In genomic region chr6:158160932-158161539, GRCh38 we compare ENCODE assay signal across 27 cellular contexts. TPM values are rescaled to one million over a fixed set of nuclear protein-coding genes. Genes with fewer than 3 reads are reported as not detected.
DNase-seq lines count a peak whose midpoint lies in the region; ATAC-seq and TF ChIP-seq lines count a peak whose summit lies in the region.
"Had no signal": no experiment of that assay in that cellular context is flagged by ENCODE, and none has a peak within 500 bp of the region (broad histone marks: within the 10 kb centered on the region; RNA-seq: fewer than 3 reads in every experiment).

No MANE protein-coding gene starts in this region.

- H3K79me1 ChIP-seq in mesenchymal stem cell (replicated peaks; ENCODE audit: low read length, poor library complexity, severe bottlenecking) = peaks cover 18% of the 10 kb centered on the region

- H4K20me1 ChIP-seq in GM23248 (ENCODE audit: insufficient read depth) = no peaks in the 10 kb centered on the region

- TF ChIP-seq CTCF in choroid plexus epithelial cell (conservative IDR thresholded peaks at IDR 0.05; ENCODE audit: low read depth, low read length) (no peak), endodermal cell (conservative IDR thresholded peaks at IDR 0.05) (no peak), sigmoid colon (IDR thresholded peaks at IDR 0.05) (no peak)

- WGBS in GM23248 (ENCODE audit: low coverage in 1 of 2, low lambda C conversion rate in 2 of 2, missing lambda C conversion rate in 2 of 2), 2 experiments = 75 to 77% methylated on average over 3 of the region's 3 CpGs
- WGBS in mesenchymal stem cell = 84% methylated on average over 3 of the region's 3 CpGs
- WGBS in endodermal cell (ENCODE audit: insufficient coverage in 1 of 2, insufficient read length in 1 of 2), 2 experiments = 88 to 92% methylated on average over 1 to 3 of the region's 3 CpGs
- WGBS in sigmoid colon, 2 donors = 95 to 96% methylated on average over 3 of the region's 3 CpGs

- H3K79me2 ChIP-seq in GM23248 (ENCODE audit: insufficient read depth) = peaks cover 27% of the 10 kb centered on the region

- H3K4me1 Mint-ChIP-seq in endodermal cell = peaks cover 14% of the 10 kb centered on the region
- H3K4me1 Mint-ChIP-seq: T-cell had no signal

- no peak overlapping the region for H2AK5ac ChIP-seq in mesenchymal stem cell (ENCODE audit: low read length, severe bottlenecking)

- H3K18ac ChIP-seq in mesenchymal stem cell (ENCODE audit: low read depth in 1 of 2, low read length in 2 of 2) = no peak overlapping the region

- H3K27me3 ChIP-seq in GM23248 (replicated peaks; ENCODE audit: insufficient read depth) (no peaks in the 10 kb centered on the region), mesenchymal stem cell (ENCODE audit: control insufficient read depth in 1 of 2, insufficient read depth in 1 of 2, low read length in 2 of 2) (no peaks in the 10 kb centered on the region), endodermal cell (ENCODE audit: control insufficient read depth, insufficient read depth, low read length, poor library complexity, severe bottlenecking) (no peaks in the 10 kb centered on the region), sigmoid colon (no peaks in the 10 kb centered on the region)
- H3K27me3 ChIP-seq: colonic mucosa, pancreas, right atrium auricular region, uterus had no signal

- H3K9me2 ChIP-seq in GM23248 (ENCODE audit: insufficient read depth) = no peaks in the 10 kb centered on the region

- H3K4me3 ChIP-seq in GM23248 = no peak overlapping the region
- H3K4me3 ChIP-seq in choroid plexus epithelial cell (ENCODE audit: low read depth, low read length) = no peak overlapping the region
- H3K4me3 ChIP-seq in mesenchymal stem cell (ENCODE audit: insufficient read depth in 1 of 2, low read depth in 1 of 2, low read length in 2 of 2) = no peak overlapping the region
- H3K4me3 ChIP-seq in endodermal cell (ENCODE audit: low read length) = no peak overlapping the region
- H3K4me3 ChIP-seq in sigmoid colon = no peak overlapping the region
- H3K4me3 ChIP-seq: colonic mucosa, pancreas, right atrium auricular region, uterus had no signal

- peaks cover 32% of the 10 kb centered on the region for H3F3A ChIP-seq in GM23248 (ENCODE audit: insufficient read depth)

- H3K4me2 ChIP-seq in GM23248 (ENCODE audit: unreplicated experiment) = peak overlapping the region; percentile 31
- no peak overlapping the region for H3K4me2 ChIP-seq in mesenchymal stem cell (ENCODE audit: low read length, poor library complexity, severe bottlenecking)

- no peak overlapping the region for H3K23ac ChIP-seq in mesenchymal stem cell (ENCODE audit: low read length in 2 of 2)

- no peak overlapping the region for H2BK5ac ChIP-seq in mesenchymal stem cell (ENCODE audit: low read depth, low read length, poor library complexity, severe bottlenecking)

- H2BK15ac ChIP-seq in mesenchymal stem cell (ENCODE audit: low read depth, poor library complexity, severe bottlenecking) = no peak overlapping the region

- H3K27ac ChIP-seq in GM23248 (peak overlapping the region; percentile 18; the same call in 1 of the 2 replicates), mesenchymal stem cell (ENCODE audit: low read length, poor library complexity, severe bottlenecking) (peak overlapping the region; percentile 10), endodermal cell (ENCODE audit: low read depth, low read length) (no peak overlapping the region), sigmoid colon (peak overlapping the region in 1 of 4 donors; percentile 51)
- H3K27ac ChIP-seq: C4-2B, colonic mucosa, pancreas, right atrium auricular region, uterus had no signal

- peaks cover 28% of the 10 kb centered on the region for H3K4me1 ChIP-seq in GM23248 (ENCODE audit: insufficient read depth)
- H3K4me1 ChIP-seq in mesenchymal stem cell (ENCODE audit: control insufficient read depth, insufficient read depth, low read depth, low read length) = peaks cover 4% of the 10 kb centered on the region
- no peaks in the 10 kb centered on the region for H3K4me1 ChIP-seq in endodermal cell (ENCODE audit: control insufficient read depth, insufficient read depth, low read length)
- H3K4me1 ChIP-seq in sigmoid colon = peaks cover 0 to 13% (median under 1%) of the 10 kb centered on the region in 4 donors
- H3K4me1 ChIP-seq: colonic mucosa, right atrium auricular region, uterus had no signal

- H3K36me3 ChIP-seq in GM23248 (ENCODE audit: low read depth) (no peaks in the 10 kb centered on the region), mesenchymal stem cell (ENCODE audit: control insufficient read depth in 1 of 2, insufficient read depth in 2 of 2, low read depth in 1 of 2, low read length in 2 of 2) (peaks cover 0 to 15% of the 10 kb centered on the region in 2 experiments), endodermal cell (ENCODE audit: control insufficient read depth, insufficient read depth, low read length) (peaks cover 71% of the 10 kb centered on the region), sigmoid colon (peaks cover 0 to 12% (median 0%) of the 10 kb centered on the region in 4 donors)
- H3K36me3 ChIP-seq: colonic mucosa, right atrium auricular region, uterus had no signal

- H2BK120ac ChIP-seq in mesenchymal stem cell (ENCODE audit: low read depth, low read length) = no peak overlapping the region

- H2BK12ac ChIP-seq in mesenchymal stem cell (ENCODE audit: low read length in 2 of 2) = no peak overlapping the region

- DNase-seq in GM23248 (peak; percentile 68), choroid plexus epithelial cell (ENCODE audit: low read depth) (peak; percentile 73), mesenchymal stem cell (peak; percentile 47), endodermal cell (no peak), sigmoid colon (no peak)
- DNase-seq: ACHN; activated CD4-positive, alpha-beta T cell treated with anti-CD3 and anti-CD28 coated beads for 48 hours; activated naive CD4-positive, alpha-beta T cell treated with anti-CD3 and anti-CD28 coated beads, Interleukin-2, amount 10 ng/mL, durations not matched to agents 7 days and 5 days; activated T-cell treated with anti-CD3 and anti-CD28 coated beads, Interleukin-2, amount 50 U/mL, for 72 hours; Calu3; KG1; naive thymus-derived CD4-positive, alpha-beta T cell; NCI-H1930; NCI-H2227 treated with DMSO at 0.1 percent for 48 hours; NCI-H82; pancreas; Right ventricle myocardium superior; T-cell; uterus had no signal

- H3K9me3 Mint-ChIP-seq in endodermal cell = no peaks in the 10 kb centered on the region
- H3K9me3 Mint-ChIP-seq: activated naive CD4-positive, alpha-beta T cell treated with anti-CD3 and anti-CD28 coated beads, Interleukin-2, amount 10 ng/mL, durations not matched to agents 7 days and 5 days; activated T-cell treated with anti-CD3 and anti-CD28 coated beads, Interleukin-2, amount 50 U/mL, for 72 hours; H9; naive thymus-derived CD4-positive, alpha-beta T cell; T-cell had no signal

- no peaks in the 10 kb centered on the region for H3K27me3 Mint-ChIP-seq in endodermal cell (ENCODE audit: insufficient read depth)
- H3K27me3 Mint-ChIP-seq: activated naive CD4-positive, alpha-beta T cell treated with anti-CD3 and anti-CD28 coated beads, Interleukin-2, amount 10 ng/mL, durations not matched to agents 7 days and 5 days; naive thymus-derived CD4-positive, alpha-beta T cell; T-cell had no signal

- intact Hi-C loops in sigmoid colon (cut with DNase I) = loop anchor here (5.0 kb wide), 1 partner anchor 319 kb away; no protein-coding TSS in a partner anchor

- H3K9me3 ChIP-seq in GM23248 (ENCODE audit: low read depth) (no peaks in the 10 kb centered on the region), mesenchymal stem cell (ENCODE audit: control insufficient read depth, low read length) (no peaks in the 10 kb centered on the region), endodermal cell (ENCODE audit: control insufficient read depth, low read length) (no peaks in the 10 kb centered on the region), sigmoid colon (no peaks in the 10 kb centered on the region)
- H3K9me3 ChIP-seq: colonic mucosa, pancreas, right atrium auricular region, uterus had no signal

- H3K4ac ChIP-seq in mesenchymal stem cell (ENCODE audit: low read depth in 1 of 2, low read length in 2 of 2) = no peak overlapping the region

- in situ Hi-C loops in GM23248 (cut with MboI) = no loop called here

- ATAC-seq in SK-N-SH treated with all-trans-retinoic acid at 6 μM for 48 hours (peak; percentile 86), GM21576 (IDR thresholded peaks at IDR 0.05; ENCODE audit: unreplicated experiment) (no peak), HG02623 (IDR thresholded peaks at IDR 0.05; ENCODE audit: unreplicated experiment) (no peak)
- ATAC-seq: activated T-cell treated with anti-CD3 and anti-CD28 coated beads, Interleukin-2, amount 50 U/mL, for 72 hours; left lobe of liver; naive thymus-derived CD4-positive, alpha-beta T cell; T-cell had no signal

- H3K9ac ChIP-seq in GM23248 (no peak overlapping the region), mesenchymal stem cell (ENCODE audit: low read length) (no peak overlapping the region), endodermal cell (ENCODE audit: extremely low read depth, low read length, poor library complexity, severe bottlenecking) (no peak overlapping the region)

- H2AFZ ChIP-seq in GM23248 (no peak overlapping the region), mesenchymal stem cell (ENCODE audit: low read depth, low read length) (no peak overlapping the region)

- TF ChIP-seq EP300 in sigmoid colon (IDR thresholded peaks at IDR 0.05) = no peak

- no peak overlapping the region for H3K27ac Mint-ChIP-seq in endodermal cell
- H3K27ac Mint-ChIP-seq: activated naive CD4-positive, alpha-beta T cell treated with anti-CD3 and anti-CD28 coated beads, Interleukin-2, amount 10 ng/mL, durations not matched to agents 7 days and 5 days; activated T-cell treated with anti-CD3 and anti-CD28 coated beads, Interleukin-2, amount 50 U/mL, for 72 hours; T-cell had no signal

- H3K14ac ChIP-seq in mesenchymal stem cell (ENCODE audit: low read length in 2 of 2) = no peak overlapping the region

- peaks cover 28% of the 10 kb centered on the region for H3K36me3 Mint-ChIP-seq in endodermal cell (ENCODE audit: low read depth)

- no peak overlapping the region for H4K8ac ChIP-seq in mesenchymal stem cell (ENCODE audit: low read length)

- no peak overlapping the region for H3K4me3 Mint-ChIP-seq in endodermal cell
- H3K4me3 Mint-ChIP-seq: activated naive CD4-positive, alpha-beta T cell treated with anti-CD3 and anti-CD28 coated beads, Interleukin-2, amount 10 ng/mL, durations not matched to agents 7 days and 5 days; activated T-cell treated with anti-CD3 and anti-CD28 coated beads, Interleukin-2, amount 50 U/mL, for 72 hours; naive thymus-derived CD4-positive, alpha-beta T cell; T-cell had no signal

- no peak for TF ChIP-seq POLR2A in sigmoid colon (IDR thresholded peaks at IDR 0.05)

- H4K91ac ChIP-seq in mesenchymal stem cell (ENCODE audit: low read length) = no peak overlapping the region

RNA-seq across cellular contexts. Expression of gene SERAC1, which starts 7.0 kb away (rescaled TPM):
- total RNA-seq in GM23248 (2014; rRNA removed; shearing (Covaris generic)) = 10.5 and 10.8 TPM in 2 replicates
- polyA plus RNA-seq in GM23248 (2016; fragmentation: Nextera tagmentation; extraction: Ambion mirVana) = 7.2 and 8.4 TPM in 2 replicates
- 3.5 TPM for polyA plus RNA-seq in mesenchymal stem cell (2013, experiment 1 of 2)
- polyA plus RNA-seq in mesenchymal stem cell (2013, experiment 2 of 2) = 3.6 TPM
- total RNA-seq in endodermal cell = 10 to 100 TPM; 15.1 to 19.4 TPM
- 17.6 TPM for polyA plus RNA-seq in endodermal cell (2013, experiment 1 of 2)
- polyA plus RNA-seq in endodermal cell (2013, experiment 2 of 2) = 17.1 TPM
- total RNA-seq in sigmoid colon = 10 to 100 TPM in 3 of 4 donors, 1 to 10 TPM in 1; 9.6 to 15.0 (median 12.5) TPM
- 1 to 10 TPM; 3.6 to 4.6 (median 4.4) TPM for polyA plus RNA-seq in sigmoid colon

RNA-seq across cellular contexts. Expression of gene GTF2H5, which starts 7.1 kb away (rescaled TPM):
- 4.2 and 7.6 TPM in 2 replicates for total RNA-seq in GM23248 (2014; rRNA removed; shearing (Covaris generic))
- polyA plus RNA-seq in GM23248 (2016; fragmentation: Nextera tagmentation; extraction: Ambion mirVana) = 73.1 and 75.1 TPM in 2 replicates
- 38.6 TPM for polyA plus RNA-seq in mesenchymal stem cell (2013, experiment 1 of 2)
- polyA plus RNA-seq in mesenchymal stem cell (2013, experiment 2 of 2) = 42.0 TPM
- total RNA-seq in endodermal cell = 10 to 100 TPM; 31.3 to 41.6 TPM
- polyA plus RNA-seq in endodermal cell (2013, experiment 1 of 2) = 24.2 TPM
- 23.0 TPM for polyA plus RNA-seq in endodermal cell (2013, experiment 2 of 2)
- 1 to 10 TPM; 5.7 to 8.6 (median 7.0) TPM for total RNA-seq in sigmoid colon
- polyA plus RNA-seq in sigmoid colon = 1 to 10 TPM; 4.2 to 5.4 (median 4.2) TPM

Comparison
In these comparisons a context has a peak if more than half of its experiments do, and no peak if none do; other contexts are left out.
1. DNase-seq: peak in GM23248 (single experiment), choroid plexus epithelial cell (single experiment) and mesenchymal stem cell (single experiment); none in endodermal cell (single experiment) and sigmoid colon (single experiment).